In the genomic region with DNA sequence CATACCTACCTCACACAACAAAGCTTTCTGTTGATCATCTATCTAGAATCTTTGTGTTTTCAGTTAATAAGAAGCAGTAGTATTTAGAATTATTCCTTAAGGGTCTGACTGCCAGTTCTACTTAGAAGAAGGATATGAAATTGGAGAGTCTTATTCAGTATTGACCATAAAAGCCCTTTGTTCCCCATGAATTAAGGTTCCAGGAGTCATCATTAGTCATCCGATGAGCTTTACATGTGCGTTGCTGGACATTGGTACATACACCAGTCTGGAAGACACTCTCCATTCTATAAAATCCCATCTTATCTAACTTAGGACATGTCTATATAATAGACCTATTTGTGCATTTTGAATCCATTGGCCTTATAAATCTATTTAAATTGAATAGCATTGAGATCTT, we compare ENCODE assay signal across 21 cellular contexts. TPM values are rescaled to one million over a fixed set of nuclear protein-coding genes. Genes with fewer than 3 reads are reported as not detected.
DNase-seq lines count a peak whose midpoint lies in the region; ATAC-seq, FAIRE-seq and TF ChIP-seq lines count a peak whose summit lies in the region.
"Had no signal": no experiment of that assay in that cellular context is flagged by ENCODE, and none has a peak within 500 bp of the region (broad histone marks: within the 10 kb centered on the region; RNA-seq: fewer than 3 reads in every experiment).

No MANE protein-coding gene starts in this region.

- TF ChIP-seq CTCF in PC-3 (conservative IDR thresholded peaks at IDR 0.05; ENCODE audit: low read depth, low read length), result no peak
- no peak for TF ChIP-seq CTCF in choroid plexus epithelial cell (conservative IDR thresholded peaks at IDR 0.05; ENCODE audit: low read depth, low read length)
- TF ChIP-seq CTCF in keratinocyte (optimal IDR thresholded peaks at IDR 0.05 in 1 of 3, IDR thresholded peaks at IDR 0.05 in 1 of 3, conservative IDR thresholded peaks at IDR 0.05 in 1 of 3; ENCODE audit: extremely low read depth in 1 of 3, insufficient read depth in 2 of 3, low read length in 3 of 3), result no peak
- TF ChIP-seq CTCF in D721Med (IDR thresholded peaks at IDR 0.05; ENCODE audit: insufficient read depth, missing control alignments), result no peak
- no peak for TF ChIP-seq CTCF in tibial nerve (IDR thresholded peaks at IDR 0.05)
- no peak for TF ChIP-seq CTCF in HFFc6 (IDR thresholded peaks at IDR 0.05)

- H3K4me1 ChIP-seq in PC-3 (ENCODE audit: insufficient read depth, low read length), result peaks cover 18% of the 10 kb centered on the region
- peaks cover 22% of the 10 kb centered on the region for H3K4me1 ChIP-seq in keratinocyte (ENCODE audit: control insufficient read depth, extremely low read depth, insufficient read depth, low read length)
- H3K4me1 ChIP-seq in tibial nerve, result peaks cover 0 to 10% (median 0%) of the 10 kb centered on the region in 4 donors
- H3K4me1 ChIP-seq: ascending aorta had no signal

- CTCF ChIA-PET in PC-3 (lab: Charles Lee), result no interaction called here

- H3K9ac ChIP-seq in PC-3 (ENCODE audit: low read length), result no peak overlapping the region
- no peak overlapping the region for H3K9ac ChIP-seq in keratinocyte (ENCODE audit: control insufficient read depth, extremely low read depth, insufficient read depth, low read length)

- peaks cover 4% of the 10 kb centered on the region for H3F3A ChIP-seq in PC-3 (ENCODE audit: low read length, unreplicated experiment)

- H3K9me3 ChIP-seq in PC-3 (ENCODE audit: low read length), result no peaks in the 10 kb centered on the region
- H3K9me3 ChIP-seq in keratinocyte (ENCODE audit: control insufficient read depth, low read depth, low read length), result no peaks in the 10 kb centered on the region
- H3K9me3 ChIP-seq in tibial nerve, result no peaks in the 10 kb centered on the region
- H3K9me3 ChIP-seq: ascending aorta, mucosa of descending colon had no signal

- H3K4me2 ChIP-seq in PC-3 (ENCODE audit: low read length) (peak overlapping the region; percentile 45; the same call in 1 of the 2 replicates), keratinocyte (ENCODE audit: control insufficient read depth, extremely low read depth, insufficient read depth, low read depth, low read length) (peak overlapping the region; percentile 4)

- no TSS peak for BruUV-seq in PC-3 (replicated peaks; lab: Mats Ljungman, UMichigan)

- peaks cover 4% of the 10 kb centered on the region; the same call in 1 of the 2 replicates for H3K27me3 Mint-ChIP-seq in HFFc6 (ENCODE audit: insufficient read depth)
- H3K27me3 Mint-ChIP-seq: activated CD4-positive, alpha-beta memory T cell treated with anti-CD3 and anti-CD28 coated beads, Interleukin-2, amount 10 ng/mL, durations not matched to agents 7 days and 5 days; progenitor cell of endocrine pancreas had no signal

- no peaks in the 10 kb centered on the region for H3K9me2 ChIP-seq in PC-3 (replicated peaks; ENCODE audit: low read length)

- H3K27ac ChIP-seq in PC-3 (ENCODE audit: low read length) (peak overlapping the region; percentile 64), keratinocyte (ENCODE audit: control insufficient read depth, insufficient read depth, low read length) (peak overlapping the region; percentile 56), tibial nerve (peak overlapping the region in 2 of 4 donors; percentile 19 to 57)
- H3K27ac ChIP-seq: ascending aorta, coronary artery, VCaP had no signal

- H2AFZ ChIP-seq in PC-3 (ENCODE audit: low read length) (no peak overlapping the region), keratinocyte (ENCODE audit: control insufficient read depth, low read length) (no peak overlapping the region)

- H3K79me2 ChIP-seq in PC-3 (ENCODE audit: low read length) (no peaks in the 10 kb centered on the region), keratinocyte (ENCODE audit: control insufficient read depth, insufficient read depth, low read length) (no peaks in the 10 kb centered on the region)

- H3K27ac Mint-ChIP-seq in HFFc6, result no peak overlapping the region
- H3K27ac Mint-ChIP-seq: activated CD4-positive, alpha-beta memory T cell treated with anti-CD3 and anti-CD28 coated beads, Interleukin-2, amount 10 ng/mL, durations not matched to agents 7 days and 5 days; activated naive CD4-positive, alpha-beta T cell treated with anti-CD3 and anti-CD28 coated beads, Interleukin-2, amount 50 U/mL, for 24 hours; progenitor cell of endocrine pancreas; T-helper 17 cell had no signal

- H3K9me3 Mint-ChIP-seq in HFFc6, result no peaks in the 10 kb centered on the region
- H3K9me3 Mint-ChIP-seq: activated CD4-positive, alpha-beta memory T cell treated with anti-CD3 and anti-CD28 coated beads, Interleukin-2, amount 10 ng/mL, durations not matched to agents 7 days and 5 days; activated naive CD4-positive, alpha-beta T cell treated with anti-CD3 and anti-CD28 coated beads, Interleukin-2, amount 50 U/mL, for 24 hours had no signal

- H3K27me3 ChIP-seq in PC-3 (ENCODE audit: low read length), result no peaks in the 10 kb centered on the region
- no peaks in the 10 kb centered on the region for H3K27me3 ChIP-seq in keratinocyte (ENCODE audit: control insufficient read depth, extremely low read depth, insufficient read depth, low read length)
- H3K27me3 ChIP-seq in tibial nerve, result no peaks in the 10 kb centered on the region
- H3K27me3 ChIP-seq: ascending aorta had no signal

- no peaks in the 10 kb centered on the region for H4K20me1 ChIP-seq in PC-3 (ENCODE audit: low read length)
- H4K20me1 ChIP-seq in keratinocyte (ENCODE audit: control insufficient read depth, extremely low read depth, insufficient read depth, low read length), result no peaks in the 10 kb centered on the region

- no peaks in the 10 kb centered on the region for H3K36me3 Mint-ChIP-seq in HFFc6 (ENCODE audit: low read depth)
- H3K36me3 Mint-ChIP-seq: activated naive CD4-positive, alpha-beta T cell treated with anti-CD3 and anti-CD28 coated beads, Interleukin-2, amount 50 U/mL, for 24 hours had no signal

- no peak overlapping the region for H3K4me3 Mint-ChIP-seq in HFFc6
- H3K4me3 Mint-ChIP-seq: activated CD4-positive, alpha-beta memory T cell treated with anti-CD3 and anti-CD28 coated beads, Interleukin-2, amount 10 ng/mL, durations not matched to agents 7 days and 5 days; activated naive CD4-positive, alpha-beta T cell treated with anti-CD3 and anti-CD28 coated beads, Interleukin-2, amount 50 U/mL, for 24 hours; neural crest cell; T-helper 17 cell had no signal

- H3K4me3 ChIP-seq in PC-3 (ENCODE audit: low read length) (no peak overlapping the region), choroid plexus epithelial cell (ENCODE audit: low read depth, low read length) (no peak overlapping the region), keratinocyte (ENCODE audit: control insufficient read depth in 2 of 3, extremely low read depth in 1 of 3, insufficient read depth in 2 of 3, low read depth in 1 of 3, low read length in 3 of 3) (no peak overlapping the region), tibial nerve (no peak overlapping the region)
- H3K4me3 ChIP-seq: ascending aorta, coronary artery, mucosa of descending colon had no signal

- 42 to 58% methylated on average over 2 of the region's 2 CpGs for WGBS in tibial nerve, 2 donors

- intact Hi-C loops in PC-3 (cut with micrococcal nuclease), result no loop called here

- peak; percentile 91 for ATAC-seq in PC-3
- ATAC-seq: mucosa of descending colon, T-helper 17 cell had no signal

- H3K4me1 Mint-ChIP-seq in HFFc6 (ENCODE audit: low read depth), result peaks cover 18% of the 10 kb centered on the region
- H3K4me1 Mint-ChIP-seq: activated CD4-positive, alpha-beta memory T cell treated with anti-CD3 and anti-CD28 coated beads, Interleukin-2, amount 10 ng/mL, durations not matched to agents 7 days and 5 days; activated naive CD4-positive, alpha-beta T cell treated with anti-CD3 and anti-CD28 coated beads, Interleukin-2, amount 50 U/mL, for 24 hours; T-helper 17 cell had no signal

- H3K9me1 ChIP-seq in keratinocyte (ENCODE audit: control insufficient read depth, extremely low read depth, insufficient read depth, low read length), result no peaks in the 10 kb centered on the region

- no peak for TF ChIP-seq EP300 in tibial nerve (IDR thresholded peaks at IDR 0.05)

- FAIRE-seq in keratinocyte (lab: Jason Lieb, UNC), result peak; percentile 94
- FAIRE-seq in D721Med (lab: Jason Lieb, UNC), result no peak
- FAIRE-seq: endometrium had no signal

- POLR2A ChIA-PET in PC-3 (lab: Charles Lee; ENCODE audit: unreplicated experiment), result interaction anchor here (0.6 kb wide), 2 partner anchors 9 to 24 kb away, joined by 3 to 6 read pairs; no protein-coding TSS in a partner anchor

- H3K36me3 ChIP-seq in PC-3 (ENCODE audit: low read depth, low read length) (no peaks in the 10 kb centered on the region), keratinocyte (ENCODE audit: control insufficient read depth in 2 of 2, extremely low read depth in 1 of 2, insufficient read depth in 2 of 2, low read length in 2 of 2) (no peaks in the 10 kb centered on the region), tibial nerve (no peaks in the 10 kb centered on the region)
- H3K36me3 ChIP-seq: ascending aorta had no signal

- DNase-seq in Daoy (ENCODE audit: low read depth) (peak; percentile 71), PC-3 (peak; percentile 85), choroid plexus epithelial cell (ENCODE audit: low read depth) (peak; percentile 11), keratinocyte (ENCODE audit: low read depth, low spot score) (no peak), NCI-H2029 treated with DMSO at 0.1 percent for 48 hours (lab: John Stamatoyannopoulos, UW) (no peak), D721Med (ENCODE audit: insufficient read length, low spot score) (no peak), tibial nerve (ENCODE audit: low spot score in 2 of 2) (no peak), HFFc6 (no peak)
- DNase-seq: activated CD4-positive, alpha-beta memory T cell treated with anti-CD3 and anti-CD28 coated beads, Interleukin-2, amount 10 ng/mL, durations not matched to agents 7 days and 5 days; activated T-cell treated with anti-CD3 and anti-CD28 coated beads, Interleukin-2, amount 50 U/mL, for 1 hour; C1 segment of cervical spinal cord; mucosa of descending colon; NCI-H1930; T-helper 17 cell had no signal

- no peak for TF ChIP-seq POLR2A in tibial nerve (IDR thresholded peaks at IDR 0.05)

- dilution Hi-C loops in keratinocyte (cut with MboI; ENCODE audit: extremely low pct_ligation_motif_present, low sequenced_read_pairs), result no loop called here

RNA-seq across cellular contexts. Expression of gene RNF217, which starts 34.4 kb away (rescaled TPM):
- total RNA-seq in Daoy (2014; rRNA removed; shearing (Covaris generic)), result 13.6 and 39.7 TPM in 2 replicates
- 4.5 and 7.7 TPM in 2 replicates for total RNA-seq in PC-3 (2014; rRNA removed)
- 40.4 to 47.3 TPM (median 44.0 TPM) in 3 replicates for polyA plus RNA-seq in keratinocyte
- polyA plus RNA-seq in keratinocyte (2011; ENCODE audit: low read depth), result 12.4 TPM
- 28.3 and 53.2 TPM in 2 replicates for polyA plus RNA-seq in keratinocyte (2011; cell fraction: cytosol; rRNA removed)
- 82.3 and 95.8 TPM in 2 replicates for polyA plus RNA-seq in keratinocyte (2011; cell fraction: nucleus; rRNA removed)
- 13.2 and 25.2 TPM in 2 replicates for polyA plus RNA-seq in keratinocyte (2012; ENCODE audit: low replicate concordance)
- 57.8 to 164 TPM (median 156 TPM) in 3 replicates for polyA minus RNA-seq in keratinocyte
- 41.8 TPM for polyA minus RNA-seq in keratinocyte (2011; cell fraction: cytosol; rRNA and poly(A)+ RNA removed)
- polyA minus RNA-seq in keratinocyte (2011; cell fraction: nucleus; rRNA and poly(A)+ RNA removed), result 82.7 and 161 TPM in 2 replicates
- total RNA-seq in tibial nerve, result 10 to 100 TPM; 26.7 to 40.2 (median 35.5) TPM
- total RNA-seq in HFFc6 (2021; fragmentation: NEBNext Ultra II Directional; extraction: Animal tissue kit (Norgen Biotek cat#: 25700)), result 10 to 100 TPM; 10.9 to 19.4 (median 14.7) TPM

Comparison
In these comparisons a context has a peak if more than half of its experiments do, and no peak if none do; other contexts are left out.
1. DNase-seq: peak in Daoy (single experiment), PC-3 (single experiment) and choroid plexus epithelial cell (single experiment); none in keratinocyte (single experiment), NCI-H2029 treated with DMSO at 0.1 percent for 48 hours (single experiment), D721Med (single experiment), tibial nerve (0 of 2) and HFFc6 (single experiment).